In the genomic region with DNA sequence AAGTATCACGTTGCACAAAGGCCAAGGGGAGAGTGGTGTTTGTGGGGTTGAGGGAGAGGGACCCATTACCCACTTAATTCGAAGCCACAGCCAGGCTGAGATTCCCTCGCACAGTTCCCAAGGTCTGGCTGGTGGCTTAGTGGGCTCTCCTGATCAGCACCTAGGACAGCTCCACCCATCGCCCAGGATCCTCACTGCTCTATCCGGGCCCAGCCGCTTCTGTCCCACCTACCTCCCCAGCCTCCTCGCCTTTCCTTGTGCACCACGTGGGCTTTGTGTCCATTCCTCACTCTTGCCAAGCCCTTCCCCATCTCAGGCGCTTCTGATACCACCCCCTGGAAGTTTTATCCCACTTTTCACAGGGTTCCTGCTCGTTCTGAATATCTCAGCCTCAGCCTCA, we compare ENCODE assay signal across 9 cellular contexts.
A peak's percentile ranks its signal among the peaks of the same experiment; 100 is the strongest.
DNase-seq lines count a peak whose midpoint lies in the region; ATAC-seq and TF ChIP-seq lines count a peak whose summit lies in the region.
"Had no signal": no experiment of that assay in that cellular context is flagged by ENCODE, and none has a peak within 500 bp of the region (broad histone marks: within the 10 kb centered on the region; RNA-seq: fewer than 3 reads in every experiment).

No MANE protein-coding gene starts in this region.

- dilution Hi-C loops in mammary epithelial cell (cut with HindIII; ENCODE audit: low sequenced_read_pairs), result no loop called here

- no peak overlapping the region for H3K4me3 Mint-ChIP-seq in WTC11

- H3K36me3 ChIP-seq in mammary epithelial cell (ENCODE audit: insufficient read depth, low read length), result no peaks in the 10 kb centered on the region
- no peaks in the 10 kb centered on the region for H3K36me3 ChIP-seq in hepatocyte (replicated peaks; ENCODE audit: insufficient read depth, low read depth)

- H3K9me2 ChIP-seq in hepatocyte (replicated peaks; ENCODE audit: insufficient read depth), result no peaks in the 10 kb centered on the region

- H3K79me2 ChIP-seq in mammary epithelial cell (ENCODE audit: insufficient read depth, low read length) (no peaks in the 10 kb centered on the region), hepatocyte (no peaks in the 10 kb centered on the region)

- H3K27ac ChIP-seq in mammary epithelial cell (ENCODE audit: insufficient read depth, low read depth, low read length) (no peak overlapping the region), hepatocyte (no peak overlapping the region)

- H3K9ac ChIP-seq in mammary epithelial cell (ENCODE audit: insufficient read depth, low read length), result no peak overlapping the region

- H3K27me3 ChIP-seq in mammary epithelial cell (ENCODE audit: insufficient read depth, low read length), result no peaks in the 10 kb centered on the region
- peaks cover 2% of the 10 kb centered on the region for H3K27me3 ChIP-seq in hepatocyte

- H3K4me2 ChIP-seq in mammary epithelial cell (ENCODE audit: insufficient read depth, low read depth, low read length), result no peak overlapping the region
- H3K4me2 ChIP-seq in hepatocyte, result no peak overlapping the region

- BruUV-seq in mammary epithelial cell (replicated peaks; lab: Mats Ljungman, UMichigan), result no TSS peak

- DNase-seq in T47D (ENCODE audit: low read depth in 1 of 2, low spot score in 1 of 2) (peak; percentile 65 to 84), mammary epithelial cell (no peak), WTC11 (ENCODE audit: low spot score) (peak; percentile 82), hepatocyte (ENCODE audit: low spot score) (peak; percentile 84), activated gamma-delta T cell treated with Interleukin-2 at 50 U/mL for 16 hours (no peak)
- peak; percentile 29 for DNase-seq in stimulated activated naive CD8-positive, alpha-beta T cell treated with anti-CD3 and anti-CD28 coated beads, Interleukin-15, Interleukin-2, amounts not matched to agents 100 U/mL and 50 U/mL, for 24 hours
- DNase-seq: NCI-H345 had no signal

- no peak overlapping the region for H2AFZ ChIP-seq in mammary epithelial cell (ENCODE audit: low read depth, low read length)
- no peak overlapping the region for H2AFZ ChIP-seq in hepatocyte

- H3K4me1 ChIP-seq in mammary epithelial cell (ENCODE audit: insufficient read depth, low read length), result no peaks in the 10 kb centered on the region
- no peaks in the 10 kb centered on the region for H3K4me1 ChIP-seq in hepatocyte (ENCODE audit: insufficient read depth)

- CTCF ChIA-PET in mammary epithelial cell (lab: Charles Lee; ENCODE audit: low non-redundant PET) (no interaction called here), WTC11 (lab: Charles Lee) (no interaction called here)

- 3% methylated on average over 8 of the region's 10 CpGs for WGBS in mammary epithelial cell (ENCODE audit: low coverage, missing lambda C conversion rate)
- 9% methylated on average over 10 of the region's 10 CpGs for WGBS in hepatocyte (ENCODE audit: low lambda C conversion rate, missing lambda C conversion rate)

- H3K36me3 Mint-ChIP-seq in WTC11, result 0 out of 2 replicates have a peak, but pooled peaks cover 8% of the 10 kb centered on the region

- H3K9me3 Mint-ChIP-seq in WTC11, result peaks cover 23% of the 10 kb centered on the region

- POLR2A ChIA-PET in WTC11 (lab: Charles Lee), result no interaction called here

- ATAC-seq in WTC11, result peak; percentile 86
- ATAC-seq in stimulated activated naive CD8-positive, alpha-beta T cell treated with anti-CD3 and anti-CD28 coated beads, Interleukin-15, Interleukin-2, amounts not matched to agents 100 U/mL and 50 U/mL, for 24 hours, result no peak
- ATAC-seq in GM21390 (IDR thresholded peaks at IDR 0.05; ENCODE audit: unreplicated experiment), result no peak
- ATAC-seq in HG02840 (IDR thresholded peaks at IDR 0.05; ENCODE audit: low FRiP score, unreplicated experiment), result no peak

- no peaks in the 10 kb centered on the region for H4K20me1 ChIP-seq in mammary epithelial cell (ENCODE audit: insufficient read depth, low read length)
- H4K20me1 ChIP-seq in hepatocyte (ENCODE audit: insufficient read depth, poor library complexity, severe bottlenecking), result no peaks in the 10 kb centered on the region

- intact Hi-C loops in mammary epithelial cell (cut with micrococcal nuclease), result no loop called here

- TF ChIP-seq CTCF in mammary epithelial cell (conservative IDR thresholded peaks at IDR 0.05 in 1 of 2, IDR thresholded peaks at IDR 0.05 in 1 of 2; ENCODE audit: extremely low read depth in 1 of 2, insufficient read depth in 1 of 2, low read depth in 1 of 2, low read length in 2 of 2), result no peak
- no peak for TF ChIP-seq CTCF in WTC11 (IDR thresholded peaks at IDR 0.05)
- TF ChIP-seq CTCF in hepatocyte (IDR thresholded peaks at IDR 0.05; ENCODE audit: poor library complexity), result no peak

- in situ Hi-C loops in T47D (cut with HindIII; ENCODE audit: low pct_unique_long_range_greater_than_20kb, low sequenced_read_pairs), result no loop called here
- in situ Hi-C loops in mammary epithelial cell (cut with MboI; ENCODE audit: low sequenced_read_pairs in 2 of 2), result no loop called here

- H3K9me3 ChIP-seq in mammary epithelial cell (replicated peaks; ENCODE audit: insufficient read depth, low read length), result peaks cover 3% of the 10 kb centered on the region
- H3K9me3 ChIP-seq in hepatocyte (ENCODE audit: low read depth), result no peaks in the 10 kb centered on the region

- H3K27me3 Mint-ChIP-seq in WTC11 (ENCODE audit: low read depth), result peaks cover 98% of the 10 kb centered on the region

- no peak overlapping the region for H3K27ac Mint-ChIP-seq in WTC11

- no peak overlapping the region for H3K4me3 ChIP-seq in mammary epithelial cell (replicated peaks in 1 of 3; ENCODE audit: insufficient read depth in 1 of 3, low read depth in 2 of 3, low read length in 3 of 3)
- H3K4me3 ChIP-seq in hepatocyte, result no peak overlapping the region

- H3K4me1 Mint-ChIP-seq in WTC11, result peaks cover 19% of the 10 kb centered on the region

TF ChIP-seq in WTC11, 78 proteins besides CTCF, POLR2A, EP300 and RAD21 (continues in another document):
- TF ChIP-seq ZBTB21 (CRISPR knock-in tag; IDR thresholded peaks at IDR 0.05; ENCODE audit: borderline replicate concordance) (0 out of 2 replicates have a peak, but pooled peaks have one; percentile 49), ZNF263 (CRISPR knock-in tag; IDR thresholded peaks at IDR 0.05; ENCODE audit: low read depth) (no peak), ELF4 (CRISPR knock-in tag; IDR thresholded peaks at IDR 0.05; ENCODE audit: low read depth) (no peak), JUN (CRISPR knock-in tag; IDR thresholded peaks at IDR 0.05) (peak; percentile 85; the same call in 1 of the 2 replicates), GTF2I (CRISPR knock-in tag; conservative IDR thresholded peaks at IDR 0.05) (no peak), ZNF416 (CRISPR knock-in tag; IDR thresholded peaks at IDR 0.05) (no peak), HMGA2 (CRISPR knock-in tag; IDR thresholded peaks at IDR 0.05) (no peak), IRF2 (CRISPR knock-in tag; IDR thresholded peaks at IDR 0.05; ENCODE audit: borderline replicate concordance, low read depth) (no peak), SMAD3 (CRISPR knock-in tag; IDR thresholded peaks at IDR 0.05; ENCODE audit: borderline replicate concordance) (no peak), ZNF121 (CRISPR knock-in tag; IDR thresholded peaks at IDR 0.05) (no peak), NFE2L1 (CRISPR knock-in tag; IDR thresholded peaks at IDR 0.05) (peak; percentile 62; the same call in 1 of the 2 replicates), NR2C2 (CRISPR knock-in tag; IDR thresholded peaks at IDR 0.05) (no peak), TP53 (CRISPR knock-in tag; IDR thresholded peaks at IDR 0.05) (no peak)
- TF ChIP-seq, protein P1, sequence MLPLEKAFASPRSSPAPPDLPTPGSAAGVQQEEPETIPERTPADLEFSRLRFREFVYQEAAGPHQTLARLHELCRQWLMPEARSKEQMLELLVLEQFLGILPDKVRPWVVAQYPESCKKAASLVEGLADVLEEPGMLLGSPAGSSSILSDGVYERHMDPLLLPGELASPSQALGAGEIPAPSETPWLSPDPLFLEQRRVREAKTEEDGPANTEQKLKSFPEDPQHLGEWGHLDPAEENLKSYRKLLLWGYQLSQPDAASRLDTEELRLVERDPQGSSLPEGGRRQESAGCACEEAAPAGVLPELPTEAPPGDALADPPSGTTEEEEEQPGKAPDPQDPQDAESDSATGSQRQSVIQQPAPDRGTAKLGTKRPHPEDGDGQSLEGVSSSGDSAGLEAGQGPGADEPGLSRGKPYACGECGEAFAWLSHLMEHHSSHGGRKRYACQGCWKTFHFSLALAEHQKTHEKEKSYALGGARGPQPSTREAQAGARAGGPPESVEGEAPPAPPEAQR (CRISPR knock-in tag; IDR thresholded peaks at IDR 0.05), result no peak
- TF ChIP-seq, protein P2, sequence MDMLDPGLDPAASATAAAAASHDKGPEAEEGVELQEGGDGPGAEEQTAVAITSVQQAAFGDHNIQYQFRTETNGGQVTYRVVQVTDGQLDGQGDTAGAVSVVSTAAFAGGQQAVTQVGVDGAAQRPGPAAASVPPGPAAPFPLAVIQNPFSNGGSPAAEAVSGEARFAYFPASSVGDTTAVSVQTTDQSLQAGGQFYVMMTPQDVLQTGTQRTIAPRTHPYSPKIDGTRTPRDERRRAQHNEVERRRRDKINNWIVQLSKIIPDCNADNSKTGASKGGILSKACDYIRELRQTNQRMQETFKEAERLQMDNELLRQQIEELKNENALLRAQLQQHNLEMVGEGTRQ (CRISPR knock-in tag; IDR thresholded peaks at IDR 0.05), result peak; percentile 66; the same call in 1 of the 2 replicates
- TF ChIP-seq, protein P3, sequence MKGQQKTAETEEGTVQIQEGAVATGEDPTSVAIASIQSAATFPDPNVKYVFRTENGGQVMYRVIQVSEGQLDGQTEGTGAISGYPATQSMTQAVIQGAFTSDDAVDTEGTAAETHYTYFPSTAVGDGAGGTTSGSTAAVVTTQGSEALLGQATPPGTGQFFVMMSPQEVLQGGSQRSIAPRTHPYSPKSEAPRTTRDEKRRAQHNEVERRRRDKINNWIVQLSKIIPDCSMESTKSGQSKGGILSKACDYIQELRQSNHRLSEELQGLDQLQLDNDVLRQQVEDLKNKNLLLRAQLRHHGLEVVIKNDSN (CRISPR knock-in tag; IDR thresholded peaks at IDR 0.05), result peak; percentile 81

Comparison
In these comparisons a context has a peak if more than half of its experiments do, and no peak if none do; other contexts are left out.
1. DNase-seq: peak in T47D (2 of 2), WTC11 (single experiment), hepatocyte (single experiment) and stimulated activated naive CD8-positive, alpha-beta T cell treated with anti-CD3 and anti-CD28 coated beads, Interleukin-15, Interleukin-2, amounts not matched to agents 100 U/mL and 50 U/mL, for 24 hours (single experiment); none in mammary epithelial cell (single experiment) and activated gamma-delta T cell treated with Interleukin-2 at 50 U/mL for 16 hours (single experiment).